In the genomic region with DNA sequence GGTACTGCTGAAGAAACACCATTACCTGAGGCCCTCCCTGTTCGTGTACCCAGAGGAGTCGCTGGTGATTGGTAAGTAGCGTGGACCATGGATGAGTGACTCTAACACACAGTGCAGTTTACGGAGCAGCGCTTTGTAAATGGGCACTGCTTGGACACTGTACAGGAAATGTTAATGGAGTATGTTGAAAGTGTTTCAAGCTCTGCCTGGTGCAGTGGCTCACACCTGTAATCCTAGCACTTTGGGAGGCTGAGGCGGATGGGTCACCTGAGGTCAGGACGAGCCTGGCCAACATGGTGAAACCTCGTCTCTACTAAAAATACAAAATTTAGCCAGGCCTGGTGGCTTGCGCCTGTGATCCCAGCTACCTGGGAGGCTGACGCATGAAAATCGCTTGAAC, we compare ENCODE assay signal across 21 cellular contexts. TPM values are rescaled to one million over a fixed set of nuclear protein-coding genes. Genes with fewer than 3 reads are reported as not detected.
"Had no signal": no experiment of that assay in that cellular context is flagged by ENCODE, and none has a peak within 500 bp of the region (broad histone marks: within the 10 kb centered on the region; RNA-seq: fewer than 3 reads in every experiment).

No MANE protein-coding gene starts in this region.

- H3K27ac ChIP-seq: SJSA1, SK-N-MC had no signal

- H3K4me3 ChIP-seq: SJSA1, SK-N-MC had no signal

- H3K4me1 ChIP-seq: SJSA1 had no signal

- DNase-seq: KBM-7, MV-4-11, NCI-H1048, NCI-H1105, NCI-H1417, NCI-H1436 treated with DMSO at 0.1 percent for 48 hours, NCI-H1694, NCI-H1930, NCI-H2107, NCI-H2227 treated with DMSO at 0.1 percent for 48 hours, NCI-H524, NCI-H69, NCI-H774, Right ventricle myocardium superior, RPMI8226, SIG-M5 had no signal

- H3K27me3 ChIP-seq: SJSA1 had no signal

- H3K9me3 ChIP-seq: SJSA1 had no signal

RNA-seq across cellular contexts. Expression of gene MEI1, which starts 48.5 kb away (rescaled TPM):
- total RNA-seq: HT-29, LHCN-M2, MCF 10A, Right ventricle myocardium superior had no signal
